9 cellular contexts compared by ENCODE assay signal in genomic region chr6:17042422-17043147, GRCh38. TPM values are rescaled to one million over a fixed set of nuclear protein-coding genes. Genes with fewer than 3 reads are reported as not detected.
DNase-seq lines count a peak whose midpoint lies in the region; ATAC-seq, FAIRE-seq and TF ChIP-seq lines count a peak whose summit lies in the region.
"Had no signal": no experiment of that assay in that cellular context is flagged by ENCODE, and none has a peak within 500 bp of the region (broad histone marks: within the 10 kb centered on the region; RNA-seq: fewer than 3 reads in every experiment).

No MANE protein-coding gene starts in this region.

- 2% methylated on average over 5 of the region's 5 CpGs for WGBS in A549 (ENCODE audit: missing lambda C conversion rate)
- WGBS in ovary, 3 donors, result 5 to 8% (median 7%) methylated on average over 5 of the region's 5 CpGs

- H4K20me1 ChIP-seq in KMS-11 (ENCODE audit: insufficient read depth), result no peaks in the 10 kb centered on the region

- H2AFZ ChIP-seq in KMS-11 (ENCODE audit: low read depth), result no peak overlapping the region

- TF ChIP-seq POLR2A in A549 (IDR thresholded peaks at IDR 0.05; ENCODE audit: low read length), result no peak
- TF ChIP-seq POLR2A in ovary (IDR thresholded peaks at IDR 0.05), result no peak

- H3K4me1 ChIP-seq in A549 (no peaks in the 10 kb centered on the region), KMS-11 (ENCODE audit: low read depth, poor library complexity, severe bottlenecking) (no peaks in the 10 kb centered on the region), ovary (ENCODE audit: insufficient read depth) (no peaks in the 10 kb centered on the region)

- peak; percentile 8 to 25 for DNase-seq in A549 (ENCODE audit: low read depth in 1 of 2, low spot score in 1 of 2)
- no peak for DNase-seq in coronary artery (ENCODE audit: low spot score)
- peak; percentile 31 for DNase-seq in left kidney (ENCODE audit: low read depth, low spot score)
- DNase-seq in NCI-H2171 (lab: John Stamatoyannopoulos, UW), result no peak
- no peak for DNase-seq in NCI-H2227 (lab: John Stamatoyannopoulos, UW; ENCODE audit: unreplicated experiment)
- DNase-seq in ovary, result no peak
- DNase-seq in stimulated activated CD4-positive, alpha-beta T cell treated with anti-CD3 and anti-CD28 coated beads, Interleukin-12 subunit alpha, Interleukin-12 subunit beta, amount 100 ng/mL, for 4 hours, result no peak
- DNase-seq: DND-41 had no signal

- ATAC-seq in A549, result peak; percentile 66 to 77; a peak in 5 of 6 replicates

- H3K36me3 ChIP-seq in KMS-11 (ENCODE audit: insufficient read depth), result no peaks in the 10 kb centered on the region
- H3K36me3 ChIP-seq in ovary, result no peaks in the 10 kb centered on the region

- no peaks in the 10 kb centered on the region for H3K79me2 ChIP-seq in KMS-11 (ENCODE audit: insufficient read depth, low read depth)

- H3K27ac ChIP-seq in A549 (no peak overlapping the region), KMS-11 (no peak overlapping the region), coronary artery (no peak overlapping the region), ovary (no peak overlapping the region)

- TF ChIP-seq EP300 in A549 (IDR thresholded peaks at IDR 0.05), result no peak
- TF ChIP-seq EP300 in ovary (IDR thresholded peaks at IDR 0.05), result no peak

- CTCF ChIA-PET in A549 (lab: Yijun Ruan, JAX), result no interaction called here

- TF ChIP-seq CTCF in A549 (IDR thresholded peaks at IDR 0.05) (peak; percentile 11; the same call in 2 of the 3 replicates), KMS-11 (conservative IDR thresholded peaks at IDR 0.05; ENCODE audit: low read depth, low read length) (0 out of 2 replicates have a peak, but pooled peaks have one; percentile 10), coronary artery (IDR thresholded peaks at IDR 0.05) (no peak), ovary (IDR thresholded peaks at IDR 0.05) (no peak)

- H3K4me3 ChIP-seq in A549, result no peak overlapping the region
- H3K4me3 ChIP-seq in KMS-11 (IDR thresholded peaks at IDR 0.05; ENCODE audit: insufficient read depth, low read depth, low read length), result no peak overlapping the region
- peak overlapping the region; percentile 43 for H3K4me3 ChIP-seq in coronary artery
- no peak overlapping the region for H3K4me3 ChIP-seq in ovary

- no peaks in the 10 kb centered on the region for H3K27me3 ChIP-seq in KMS-11 (ENCODE audit: insufficient read depth, low read depth)
- H3K27me3 ChIP-seq in ovary, result no peaks in the 10 kb centered on the region

- intact Hi-C loops in ovary (cut with DNase I), result no loop called here

- no peak for FAIRE-seq in A549 (lab: Jason Lieb, UNC)

- TF ChIP-seq RAD21 in A549 (conservative IDR thresholded peaks at IDR 0.05 in 1 of 2, IDR thresholded peaks at IDR 0.05 in 1 of 2), result no peak

- POLR2A ChIA-PET in A549 (lab: Yijun Ruan, JAX), result no interaction called here

- H3K9me3 ChIP-seq in A549 (peaks cover 5% of the 10 kb centered on the region; the same call in 1 of the 3 replicates), ovary (no peaks in the 10 kb centered on the region)

- no peak overlapping the region for H3K9ac ChIP-seq in KMS-11

- H3K4me2 ChIP-seq in A549, result no peak overlapping the region
- H3K4me2 ChIP-seq in KMS-11, result no peak overlapping the region

TF ChIP-seq in A549, 52 proteins besides CTCF, POLR2A, EP300 and RAD21:
- TF ChIP-seq REST (IDR thresholded peaks at IDR 0.05) (no peak), RFX5 (IDR thresholded peaks at IDR 0.05) (no peak), TP53 (CRISPR knock-in tag; IDR thresholded peaks at IDR 0.05) (no peak), HES2 (IDR thresholded peaks at IDR 0.05) (no peak), HMGXB4 (CRISPR knock-in tag; IDR thresholded peaks at IDR 0.05; ENCODE audit: borderline replicate concordance) (no peak), PBX3 (IDR thresholded peaks at IDR 0.05) (no peak), MAX (IDR thresholded peaks at IDR 0.05) (no peak), HEYL (CRISPR knock-in tag; IDR thresholded peaks at IDR 0.05) (no peak), KDM1A (IDR thresholded peaks at IDR 0.05; ENCODE audit: low read depth) (no peak), EHMT2 (IDR thresholded peaks at IDR 0.05; ENCODE audit: low read depth) (no peak), SREBF2 (IDR thresholded peaks at IDR 0.05) (no peak), HOXA7 (CRISPR knock-in tag; IDR thresholded peaks at IDR 0.05) (no peak), MAZ (IDR thresholded peaks at IDR 0.05; ENCODE audit: borderline replicate concordance, low read depth, low read length) (no peak), JUN (IDR thresholded peaks at IDR 0.05) (no peak), USF2 (IDR thresholded peaks at IDR 0.05) (no peak), MYC (IDR thresholded peaks at IDR 0.05; ENCODE audit: borderline replicate concordance, low read length) (no peak)
TF ChIP-seq in A549: peak in this region for 0.

RNA-seq across cellular contexts. Expression of gene STMND1, which starts 59.3 kb away (rescaled TPM):
- polyA plus RNA-seq in A549 (2011; rRNA removed), result not detected in 2 replicates
- not detected in 2 replicates for polyA plus RNA-seq in A549 (2012; cell fraction: cytosol; rRNA removed)
- not detected in 2 replicates for polyA plus RNA-seq in A549 (2012; cell fraction: nucleus; rRNA removed)
- not detected in 3 replicates for polyA plus RNA-seq in A549 (2017; fragmentation: RNase III; extraction: RNeasy Plus Mini Kit Qiagen cat#74134 plus additional on column Dnase treatment)
- polyA minus RNA-seq in A549 (2011; rRNA and poly(A)+ RNA removed), result not detected in 2 replicates
- total RNA-seq in ovary, result 1 to 10 TPM in 2 of 7 donors, under 1 TPM in 1, not detected in 4; 0.37 to 8.6 (median 1.0) TPM
- polyA plus RNA-seq in ovary, result under 1 TPM in 1 of 2 donors, not detected in 1; 0.07 TPM

Comparison
In these comparisons a context has a peak if more than half of its experiments do, and no peak if none do; other contexts are left out.
1. DNase-seq: peak in A549 (2 of 2) and left kidney (single experiment); none in coronary artery (single experiment), NCI-H2171 (single experiment), NCI-H2227 (single experiment), ovary (0 of 5) and stimulated activated CD4-positive, alpha-beta T cell treated with anti-CD3 and anti-CD28 coated beads, Interleukin-12 subunit alpha, Interleukin-12 subunit beta, amount 100 ng/mL, for 4 hours (single experiment).
2. CTCF ChIP-seq: peak in A549 (single experiment) and KMS-11 (single experiment); none in coronary artery (single experiment) and ovary (0 of 3).